8 cellular contexts compared by ENCODE assay signal in the genomic region with DNA sequence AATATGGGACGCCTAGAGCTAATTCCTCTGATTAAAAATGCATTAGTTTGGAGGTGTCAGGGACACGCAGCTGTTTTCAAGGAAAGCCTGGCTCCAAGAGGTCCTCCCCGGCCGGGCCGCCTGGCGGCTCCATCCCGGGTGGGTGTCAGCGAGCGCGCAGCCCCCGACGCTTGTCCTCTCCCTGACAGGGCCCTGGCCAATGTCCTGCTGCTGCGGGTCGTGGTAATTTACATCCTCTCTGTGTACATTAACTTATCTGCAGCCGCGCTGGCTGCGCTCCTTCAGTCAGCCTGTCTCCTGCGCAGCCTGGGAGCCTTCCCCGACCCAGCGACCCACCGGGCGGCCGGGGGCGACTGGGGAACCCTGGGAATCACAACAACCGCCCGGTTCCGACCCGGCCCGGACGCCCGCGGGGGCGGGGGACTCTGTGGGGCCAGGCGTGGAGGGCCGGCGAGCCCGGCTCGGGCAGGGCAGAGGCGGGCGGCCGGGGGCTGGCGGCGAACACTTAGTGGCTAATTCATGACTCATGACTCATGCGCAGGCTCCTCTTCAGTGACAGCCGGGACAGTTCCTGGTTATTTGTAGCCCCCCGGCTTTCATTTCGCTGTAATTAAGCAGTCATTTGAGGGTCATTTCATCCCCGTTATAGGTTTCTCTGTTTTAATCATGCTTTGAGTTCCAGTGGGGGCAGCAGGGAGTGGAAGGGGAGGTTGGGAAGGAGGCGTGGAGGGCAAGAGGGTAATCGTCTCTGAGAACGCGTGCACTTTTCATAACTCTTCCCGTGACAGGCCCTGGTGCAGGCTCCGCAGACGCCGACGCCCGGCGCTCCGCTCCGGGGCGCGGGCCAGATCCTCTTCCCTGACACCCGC.
A peak's percentile ranks its signal among the peaks of the same experiment; 100 is the strongest.
DNase-seq lines count a peak whose midpoint lies in the region; ATAC-seq and TF ChIP-seq lines count a peak whose summit lies in the region.

No MANE protein-coding gene starts in this region.

- no peak overlapping the region for H3K27ac Mint-ChIP-seq in activated T-cell treated with anti-CD3 and anti-CD28 coated beads, Interleukin-2, amount 50 U/mL, for 24 hours
- peak overlapping the region; percentile 73 for H3K27ac Mint-ChIP-seq in osteocyte (ENCODE audit: unreplicated experiment)

- H3K9me3 Mint-ChIP-seq in activated T-cell treated with anti-CD3 and anti-CD28 coated beads, Interleukin-2, amount 50 U/mL, for 24 hours = no peaks in the 10 kb centered on the region
- H3K9me3 Mint-ChIP-seq in osteocyte (ENCODE audit: unreplicated experiment) = no peaks in the 10 kb centered on the region

- TF ChIP-seq CTCF in osteocyte (IDR thresholded peaks at IDR 0.05) = peak; percentile 48

- DNase-seq in AG20443 (ENCODE audit: low spot score) (peak; percentile 85), HuH-7.5 (ENCODE audit: low spot score) (peak; percentile 59), Right ventricle myocardium superior (peak; percentile 87), osteocyte (ENCODE audit: extremely low spot score, unreplicated experiment) (peak; percentile 85), NCI-H2171 treated with DMSO at 0.1 percent for 48 hours (lab: John Stamatoyannopoulos, UW) (no peak), DMS153 (lab: John Stamatoyannopoulos, UW) (no peak), NCI-H187 (lab: John Stamatoyannopoulos, UW) (no peak)
- peak; percentile 33 for DNase-seq in activated T-cell treated with anti-CD3 and anti-CD28 coated beads, Interleukin-2, amount 50 U/mL, for 24 hours

- ATAC-seq in Right ventricle myocardium superior (ENCODE audit: poor library complexity) = peak; percentile 84

- intact Hi-C loops in Right ventricle myocardium superior (cut with DNase I) = loop anchor here (2.0 to 10.0 kb wide), 4 partner anchors 87 to 565 kb away; partner anchors contain the start of gene GATA6

- peak overlapping the region; percentile 61 for H3K4me3 Mint-ChIP-seq in activated T-cell treated with anti-CD3 and anti-CD28 coated beads, Interleukin-2, amount 50 U/mL, for 24 hours
- H3K4me3 Mint-ChIP-seq in osteocyte (ENCODE audit: unreplicated experiment) = peak overlapping the region; percentile 84

- peaks cover 62% of the 10 kb centered on the region for H3K27me3 Mint-ChIP-seq in activated T-cell treated with anti-CD3 and anti-CD28 coated beads, Interleukin-2, amount 50 U/mL, for 24 hours
- no peaks in the 10 kb centered on the region for H3K27me3 Mint-ChIP-seq in osteocyte (ENCODE audit: unreplicated experiment)

- peaks cover 8% of the 10 kb centered on the region for H3K4me1 Mint-ChIP-seq in activated T-cell treated with anti-CD3 and anti-CD28 coated beads, Interleukin-2, amount 50 U/mL, for 24 hours (ENCODE audit: low read depth)
- peaks cover 18% of the 10 kb centered on the region for H3K4me1 Mint-ChIP-seq in osteocyte (ENCODE audit: unreplicated experiment)

- H3K36me3 Mint-ChIP-seq in activated T-cell treated with anti-CD3 and anti-CD28 coated beads, Interleukin-2, amount 50 U/mL, for 24 hours (ENCODE audit: low read depth) = no peaks in the 10 kb centered on the region
- no peaks in the 10 kb centered on the region for H3K36me3 Mint-ChIP-seq in osteocyte (ENCODE audit: unreplicated experiment)

Comparison
In these comparisons a context has a peak if more than half of its experiments do, and no peak if none do; other contexts are left out.
1. DNase-seq: peak in AG20443 (single experiment), HuH-7.5 (single experiment), activated T-cell treated with anti-CD3 and anti-CD28 coated beads, Interleukin-2, amount 50 U/mL, for 24 hours (single experiment), Right ventricle myocardium superior (single experiment) and osteocyte (single experiment); none in NCI-H2171 treated with DMSO at 0.1 percent for 48 hours (single experiment), DMS153 (single experiment) and NCI-H187 (0 of 2).